8 cellular contexts compared by ENCODE assay signal in genomic region chr12:74537707-74538385, GRCh38. TPM values are rescaled to one million over a fixed set of nuclear protein-coding genes. Genes with fewer than 3 reads are reported as not detected.
DNase-seq lines count a peak whose midpoint lies in the region; ATAC-seq and TF ChIP-seq lines count a peak whose summit lies in the region.

Gene ATXN7L3B (plus strand): TSS chr12:74537835. CDS start chr12:74538113, 278 bp downstream.

- H3K27ac ChIP-seq in ovary, result peak within 1 kb of the TSS; percentile 63 to 90
- peak within 1 kb of the TSS; percentile 90 to 96 (median 92) for H3K27ac ChIP-seq in thyroid gland

- TF ChIP-seq POLR2A in GM10847 (IDR thresholded peaks at IDR 0.05; ENCODE audit: extremely low read depth, insufficient read length) (peak; percentile 72), ovary (IDR thresholded peaks at IDR 0.05) (peak; percentile 78), thyroid gland (IDR thresholded peaks at IDR 0.05) (peak in 1 of 2 donors; percentile 83)

- TF ChIP-seq CTCF in ovary (IDR thresholded peaks at IDR 0.05) (no peak), thyroid gland (IDR thresholded peaks at IDR 0.05) (peak in 1 of 6 experiments; percentile 7)

- H3K4me1 Mint-ChIP-seq in activated naive CD8-positive, alpha-beta T cell treated with anti-CD3 and anti-CD28 coated beads for 36 hours, result peaks cover 43% of the 10 kb centered on the region

- 0 to 1% (median 0%) methylated on average over 49 of the region's 49 CpGs for WGBS in ovary, 3 donors
- whole genome bisulfite sequencing in thyroid gland, 2 donors, result 0% methylated on average over 33 to 39 of the region's 49 CpGs

- H3K4me3 Mint-ChIP-seq in activated naive CD8-positive, alpha-beta T cell treated with anti-CD3 and anti-CD28 coated beads for 36 hours, result peak within 1 kb of the TSS; percentile 90

- H3K36me3 Mint-ChIP-seq in activated naive CD8-positive, alpha-beta T cell treated with anti-CD3 and anti-CD28 coated beads for 36 hours, result peaks cover 53% of the 10 kb centered on the region

- H3K27ac Mint-ChIP-seq in activated naive CD8-positive, alpha-beta T cell treated with anti-CD3 and anti-CD28 coated beads for 36 hours, result peak within 1 kb of the TSS; percentile 96

- H3K4me1 ChIP-seq in ovary (ENCODE audit: insufficient read depth) (peaks cover 16% of the 10 kb centered on the region), thyroid gland (peaks cover 19 to 33% of the 10 kb centered on the region in 2 donors)

- peaks cover 6% of the 10 kb centered on the region for H3K9me3 Mint-ChIP-seq in activated naive CD8-positive, alpha-beta T cell treated with anti-CD3 and anti-CD28 coated beads for 36 hours

- H3K27me3 ChIP-seq in ovary (no peaks in the 10 kb centered on the region), thyroid gland (no peaks in the 10 kb centered on the region)

- H3K27me3 Mint-ChIP-seq in activated naive CD8-positive, alpha-beta T cell treated with anti-CD3 and anti-CD28 coated beads for 36 hours, result no peaks in the 10 kb centered on the region

- no peak for TF ChIP-seq EP300 in ovary (IDR thresholded peaks at IDR 0.05)

- H3K36me3 ChIP-seq in ovary, result no peaks in the 10 kb centered on the region
- no peaks in the 10 kb centered on the region for H3K36me3 ChIP-seq in thyroid gland

- peak; percentile 94 for DNase-seq in NCI-H1105 (lab: John Stamatoyannopoulos, UW)
- DNase-seq in SKM-1 treated with dmso at 0.1 percent for 144 hours (lab: John Stamatoyannopoulos, UW; ENCODE audit: unreplicated experiment), result peak; percentile 52
- DNase-seq in activated naive CD8-positive, alpha-beta T cell treated with anti-CD3 and anti-CD28 coated beads for 36 hours, result peak; percentile 94
- peak; percentile 76 to 97 (median 93) for DNase-seq in head of caudate nucleus
- DNase-seq in ovary, result peak; percentile 92 to 96 (median 93)
- peak; percentile 90 to 94 for DNase-seq in thyroid gland

- peak within 1 kb of the TSS; percentile 87 for H3K4me3 ChIP-seq in ovary
- peak within 1 kb of the TSS; percentile 16 to 83 (median 71) for H3K4me3 ChIP-seq in thyroid gland (replicated peaks in 1 of 3)

- ATAC-seq in HG02623 (IDR thresholded peaks at IDR 0.05; ENCODE audit: unreplicated experiment), result peak; percentile 97

- no peaks in the 10 kb centered on the region for H3K9me3 ChIP-seq in ovary
- H3K9me3 ChIP-seq in thyroid gland, result no peaks in the 10 kb centered on the region

- intact Hi-C loops in head of caudate nucleus (cut with DNase I) (no loop called here), ovary (cut with DNase I) (no loop called here), thyroid gland (cut with DNase I) (no loop called here)

RNA-seq across cellular contexts. Expression of gene ATXN7L3B, which starts in this region (rescaled TPM):
- 10 to 100 TPM; 18.5 to 20.0 TPM for total RNA-seq in activated naive CD8-positive, alpha-beta T cell treated with anti-CD3 and anti-CD28 coated beads for 36 hours
- total RNA-seq in ovary, result 10 to 100 TPM; 20.0 to 45.7 (median 37.9) TPM
- polyA plus RNA-seq in ovary, result 10 to 100 TPM; 19.7 to 43.5 TPM
- total RNA-seq in thyroid gland, result 10 to 100 TPM; 35.1 to 42.7 (median 38.1) TPM

Comparison
In these comparisons a context has a peak if more than half of its experiments do, and no peak if none do; other contexts are left out.
1. Peak in every context shown above with its lines: DNase-seq, ATAC-seq, H3K4me3 ChIP-seq and H3K27ac ChIP-seq.